9 cellular contexts compared by ENCODE assay signal in genomic region chrX:13029341-13029740, GRCh38. TPM values are rescaled to one million over a fixed set of nuclear protein-coding genes. Genes with fewer than 3 reads are reported as not detected.
DNase-seq lines count a peak whose midpoint lies in the region; ATAC-seq, FAIRE-seq and TF ChIP-seq lines count a peak whose summit lies in the region.
"Had no signal": no experiment of that assay in that cellular context is flagged by ENCODE, and none has a peak within 500 bp of the region (broad histone marks: within the 10 kb centered on the region; RNA-seq: fewer than 3 reads in every experiment).

No MANE protein-coding gene starts in this region.

- H3K4me1 ChIP-seq in astrocyte (ENCODE audit: insufficient read depth, low read length) = peaks cover 17% of the 10 kb centered on the region
- H3K4me1 ChIP-seq in kidney (ENCODE audit: control insufficient read depth in 1 of 2, insufficient read depth in 1 of 2, low read depth in 1 of 2, low read length in 2 of 2) = peaks cover 0 to 10% of the 10 kb centered on the region in 2 donors
- no peaks in the 10 kb centered on the region for H3K4me1 ChIP-seq in testis

- H3K27me3 ChIP-seq in astrocyte (ENCODE audit: insufficient read depth, low read length) (no peaks in the 10 kb centered on the region), testis (no peaks in the 10 kb centered on the region)

- 23 to 57% methylated on average over 5 of the region's 5 CpGs for WGBS in testis, 2 donors

- TF ChIP-seq POLR2A in testis (IDR thresholded peaks at IDR 0.05) = no peak

- H3K4me3 Mint-ChIP-seq in activated CD4-positive, alpha-beta T cell treated with anti-CD3 and anti-CD28 coated beads, Interleukin-2, amount 10 ng/mL, durations not matched to agents 7 days and 5 days = no peak overlapping the region
- peak overlapping the region; percentile 14 for H3K4me3 Mint-ChIP-seq in astrocyte (ENCODE audit: unreplicated experiment)

- H3K79me2 ChIP-seq in astrocyte (ENCODE audit: insufficient read depth, low read length) = no peaks in the 10 kb centered on the region

- peak overlapping the region; percentile 74 for H3K4me2 ChIP-seq in astrocyte (ENCODE audit: low read length)
- H3K4me2 ChIP-seq: BLaER1 had no signal

- no peaks in the 10 kb centered on the region for H3K36me3 ChIP-seq in astrocyte (ENCODE audit: insufficient read depth, low read length)
- no peaks in the 10 kb centered on the region for H3K36me3 ChIP-seq in kidney (ENCODE audit: control insufficient read depth in 1 of 2, insufficient read depth in 2 of 2, low read length in 2 of 2)
- no peaks in the 10 kb centered on the region for H3K36me3 ChIP-seq in testis (ENCODE audit: low read depth, missing control alignments)
- H3K36me3 ChIP-seq: BLaER1 had no signal

- CTCF ChIA-PET in activated CD4-positive, alpha-beta T cell treated with anti-CD3 and anti-CD28 coated beads, Interleukin-2, amount 10 ng/mL, durations not matched to agents 7 days and 5 days (lab: Charles Lee) = interaction anchor here (0.6 kb wide), 1 partner anchor 51 kb away, joined by 3 read pairs; no protein-coding TSS in a partner anchor

- DNase-seq in activated CD4-positive, alpha-beta T cell treated with anti-CD3 and anti-CD28 coated beads, Interleukin-2, amount 10 ng/mL, durations not matched to agents 7 days and 5 days = no peak
- DNase-seq in activated CD4-positive, alpha-beta T cell treated with anti-CD3 and anti-CD28 coated beads for 1 hour = no peak
- DNase-seq in astrocyte (ENCODE audit: low read depth) (no peak), kidney (peak; percentile 82), testis (peak; percentile 55)

- peaks cover 67% of the 10 kb centered on the region for H3K4me1 Mint-ChIP-seq in activated CD4-positive, alpha-beta T cell treated with anti-CD3 and anti-CD28 coated beads, Interleukin-2, amount 10 ng/mL, durations not matched to agents 7 days and 5 days
- peaks cover 25% of the 10 kb centered on the region for H3K4me1 Mint-ChIP-seq in astrocyte (ENCODE audit: low read depth, unreplicated experiment)

- peak overlapping the region; percentile 24 for H2AFZ ChIP-seq in astrocyte (ENCODE audit: low read depth, low read length)

- no peaks in the 10 kb centered on the region for H4K20me1 ChIP-seq in astrocyte (ENCODE audit: insufficient read depth, low read length)
- H4K20me1 ChIP-seq: BLaER1 had no signal

- no peak for TF ChIP-seq CTCF in astrocyte (IDR thresholded peaks at IDR 0.05; ENCODE audit: insufficient read depth, low read depth, low read length)
- TF ChIP-seq CTCF in kidney (IDR thresholded peaks at IDR 0.05; ENCODE audit: borderline replicate concordance, extremely low read depth, insufficient read depth) = no peak
- TF ChIP-seq CTCF in testis (IDR thresholded peaks at IDR 0.05) = no peak

- peak overlapping the region; percentile 19 for H3K4me3 ChIP-seq in astrocyte (ENCODE audit: insufficient read depth, low read depth, low read length)
- peak overlapping the region in 1 of 2 donors; percentile 41 for H3K4me3 ChIP-seq in kidney (ENCODE audit: low read length in 2 of 2)
- no peak overlapping the region for H3K4me3 ChIP-seq in testis
- H3K4me3 ChIP-seq: BLaER1 had no signal

- H3K9me3 ChIP-seq in astrocyte (ENCODE audit: insufficient read depth, low read depth, low read length) = no peaks in the 10 kb centered on the region
- H3K9me3 ChIP-seq in kidney (ENCODE audit: control insufficient read depth in 1 of 2, low read length in 2 of 2) = no peaks in the 10 kb centered on the region
- H3K9me3 ChIP-seq in testis = no peaks in the 10 kb centered on the region
- H3K9me3 ChIP-seq: BLaER1 had no signal

- H3K27me3 Mint-ChIP-seq in activated CD4-positive, alpha-beta T cell treated with anti-CD3 and anti-CD28 coated beads, Interleukin-2, amount 10 ng/mL, durations not matched to agents 7 days and 5 days = no peaks in the 10 kb centered on the region
- no peaks in the 10 kb centered on the region for H3K27me3 Mint-ChIP-seq in astrocyte (ENCODE audit: low read depth, unreplicated experiment)

- peaks cover 12% of the 10 kb centered on the region for H3K36me3 Mint-ChIP-seq in activated CD4-positive, alpha-beta T cell treated with anti-CD3 and anti-CD28 coated beads, Interleukin-2, amount 10 ng/mL, durations not matched to agents 7 days and 5 days (ENCODE audit: low read depth)
- H3K36me3 Mint-ChIP-seq in astrocyte (ENCODE audit: low read depth, unreplicated experiment) = no peaks in the 10 kb centered on the region

- POLR2A ChIA-PET in activated CD4-positive, alpha-beta T cell treated with anti-CD3 and anti-CD28 coated beads, Interleukin-2, amount 10 ng/mL, durations not matched to agents 7 days and 5 days (lab: Charles Lee) = no interaction called here

- H3K9me3 Mint-ChIP-seq in activated CD4-positive, alpha-beta T cell treated with anti-CD3 and anti-CD28 coated beads, Interleukin-2, amount 10 ng/mL, durations not matched to agents 7 days and 5 days = peaks cover 2% of the 10 kb centered on the region
- no peaks in the 10 kb centered on the region for H3K9me3 Mint-ChIP-seq in astrocyte (ENCODE audit: unreplicated experiment)

- peak overlapping the region; percentile 56 for H3K27ac ChIP-seq in astrocyte (ENCODE audit: low read depth, low read length)
- H3K27ac ChIP-seq in kidney (ENCODE audit: low read depth in 2 of 2, low read length in 2 of 2) = peak overlapping the region; percentile 34 to 41
- no peak overlapping the region for H3K27ac ChIP-seq in testis
- H3K27ac ChIP-seq: BLaER1 had no signal

- H3K9ac ChIP-seq in astrocyte (ENCODE audit: low read length) (peak overlapping the region; percentile 59), kidney (ENCODE audit: low read length in 2 of 2) (no peak overlapping the region)
- H3K9ac ChIP-seq: BLaER1 had no signal

- ATAC-seq in GM21825 (IDR thresholded peaks at IDR 0.05; ENCODE audit: unreplicated experiment) (no peak), GM18861 (IDR thresholded peaks at IDR 0.05; ENCODE audit: unreplicated experiment) (no peak), GM19452 (IDR thresholded peaks at IDR 0.05; ENCODE audit: unreplicated experiment) (no peak)

- FAIRE-seq in astrocyte (lab: Jason Lieb, UNC) (no peak), kidney (lab: Jason Lieb, UNC) (no peak)

- intact Hi-C loops in kidney (cut with DNase I) = no loop called here
- intact Hi-C loops in testis (cut with DNase I; ENCODE audit: low total_unique reads) = no loop called here

- H3K27ac Mint-ChIP-seq in activated CD4-positive, alpha-beta T cell treated with anti-CD3 and anti-CD28 coated beads, Interleukin-2, amount 10 ng/mL, durations not matched to agents 7 days and 5 days = peak overlapping the region; percentile 82
- H3K27ac Mint-ChIP-seq in astrocyte (ENCODE audit: unreplicated experiment) = peak overlapping the region; percentile 99

RNA-seq across cellular contexts. Expression of gene FAM9C, which starts 15.1 kb away (rescaled TPM):
- not detected for total RNA-seq in activated CD4-positive, alpha-beta T cell treated with anti-CD3 and anti-CD28 coated beads, Interleukin-2, amount 10 ng/mL, durations not matched to agents 7 days and 5 days
- total RNA-seq in astrocyte = 0.16 TPM in 1 of 2 replicates, not detected in the other
- not detected for total RNA-seq in kidney
- not detected for polyA plus RNA-seq in kidney (ENCODE audit: insufficient read depth, low read depth, low replicate concordance)
- 1 to 10 TPM; 2.8 to 9.5 TPM for total RNA-seq in testis
- polyA plus RNA-seq in testis (ENCODE audit: insufficient read depth, low read depth, low replicate concordance) = 4.7 TPM

RNA-seq across cellular contexts. Expression of gene TMSB4X, which starts 54.4 kb away (rescaled TPM):
- total RNA-seq in activated CD4-positive, alpha-beta T cell treated with anti-CD3 and anti-CD28 coated beads, Interleukin-2, amount 10 ng/mL, durations not matched to agents 7 days and 5 days = 1,000 to 10,000 TPM; 9,113 to 9,418 TPM
- 3,722 and 4,388 TPM in 2 replicates for total RNA-seq in astrocyte
- total RNA-seq in kidney = 2,421 TPM
- polyA plus RNA-seq in kidney (ENCODE audit: insufficient read depth, low read depth, low replicate concordance) = 3,432 TPM
- total RNA-seq in testis = 100 to 1,000 TPM; 384 to 669 TPM
- polyA plus RNA-seq in testis (ENCODE audit: insufficient read depth, low read depth, low replicate concordance) = 1,448 TPM

Comparison
In these comparisons a context has a peak if more than half of its experiments do, and no peak if none do; other contexts are left out.
1. DNase-seq: peak in kidney (single experiment) and testis (single experiment); none in activated CD4-positive, alpha-beta T cell treated with anti-CD3 and anti-CD28 coated beads, Interleukin-2, amount 10 ng/mL, durations not matched to agents 7 days and 5 days (single experiment), activated CD4-positive, alpha-beta T cell treated with anti-CD3 and anti-CD28 coated beads for 1 hour (single experiment) and astrocyte (single experiment).
2. H3K27ac ChIP-seq: peak in astrocyte (single experiment) and kidney (2 of 2); none in testis (0 of 2).